In genomic region chr10:79028456-79029010, GRCh38 we compare ENCODE assay signal across 23 cellular contexts. TPM values are rescaled to one million over a fixed set of nuclear protein-coding genes. Genes with fewer than 3 reads are reported as not detected.
DNase-seq lines count a peak whose midpoint lies in the region; ATAC-seq and TF ChIP-seq lines count a peak whose summit lies in the region.
"Had no signal": no experiment of that assay in that cellular context is flagged by ENCODE, and none has a peak within 500 bp of the region (broad histone marks: within the 10 kb centered on the region; RNA-seq: fewer than 3 reads in every experiment).

No MANE protein-coding gene starts in this region.

- no peaks in the 10 kb centered on the region for H3K27me3 Mint-ChIP-seq in CD8-positive, alpha-beta T cell (ENCODE audit: low read depth)
- H3K27me3 Mint-ChIP-seq in mesothelial cell of epicardium (ENCODE audit: low read depth), result no peaks in the 10 kb centered on the region

- H3K9me2 ChIP-seq in Loucy (replicated peaks; ENCODE audit: low read depth, low read length), result no peaks in the 10 kb centered on the region

- H3K4me3 Mint-ChIP-seq in CD8-positive, alpha-beta T cell, result no peak overlapping the region
- H3K4me3 Mint-ChIP-seq in mesothelial cell of epicardium, result no peak overlapping the region
- H3K4me3 Mint-ChIP-seq: IgD-negative memory B cell had no signal

- H3K27me3 ChIP-seq in CD8-positive, alpha-beta T cell (ENCODE audit: insufficient read depth, low read length), result no peaks in the 10 kb centered on the region
- H3K27me3 ChIP-seq in Loucy (ENCODE audit: insufficient read depth, low read length, poor library complexity, severe bottlenecking) (no peaks in the 10 kb centered on the region), spleen (replicated peaks in 1 of 7) (no peaks in the 10 kb centered on the region)
- H3K27me3 ChIP-seq: MG63 had no signal

- no peaks in the 10 kb centered on the region for H4K20me1 ChIP-seq in Loucy (ENCODE audit: insufficient read depth, low read length, poor library complexity, severe bottlenecking)

- CTCF ChIA-PET in CD8-positive, alpha-beta T cell (lab: Charles Lee), result interaction anchor here (0.6 to 1.0 kb wide), 2 partner anchors 10 to 54 kb away, joined by 3 read pairs; no protein-coding TSS in a partner anchor

- no peak overlapping the region for H3K27ac ChIP-seq in CD8-positive, alpha-beta T cell (ENCODE audit: low read depth, low read length)
- H3K27ac ChIP-seq in mesodermal cell (ENCODE audit: low read depth, low read length, severe bottlenecking) (peak overlapping the region; percentile 10), spleen (no peak overlapping the region)
- H3K27ac ChIP-seq: PC-9, RWPE1, SJCRH30 had no signal

- ATAC-seq in CD8-positive, alpha-beta T cell, result no peak
- no peak for ATAC-seq in GM19035 (IDR thresholded peaks at IDR 0.05; ENCODE audit: unreplicated experiment)

- no peaks in the 10 kb centered on the region for H3K9me3 ChIP-seq in CD8-positive, alpha-beta T cell (ENCODE audit: low read length)
- no peaks in the 10 kb centered on the region for H3K9me3 ChIP-seq in Loucy (ENCODE audit: insufficient read depth, low read depth, low read length)
- no peaks in the 10 kb centered on the region for H3K9me3 ChIP-seq in mesodermal cell (ENCODE audit: control insufficient read depth, low read length)
- no peaks in the 10 kb centered on the region for H3K9me3 ChIP-seq in spleen
- H3K9me3 ChIP-seq: MG63, SJCRH30 had no signal

- H3K4me1 ChIP-seq in CD8-positive, alpha-beta T cell (ENCODE audit: insufficient read depth, low read length), result peaks cover 51% of the 10 kb centered on the region
- H3K4me1 ChIP-seq in Loucy (ENCODE audit: insufficient read depth, low read length, poor library complexity, severe bottlenecking) (peaks cover 22% of the 10 kb centered on the region), mesodermal cell (ENCODE audit: control insufficient read depth, insufficient read depth, low read length, poor library complexity, severe bottlenecking) (no peaks in the 10 kb centered on the region), spleen (peaks cover 0 to 32% (median 9%) of the 10 kb centered on the region in 6 donors)

- no peak overlapping the region for H3K4me3 ChIP-seq in CD8-positive, alpha-beta T cell (ENCODE audit: low read depth, low read length)
- no peak overlapping the region for H3K4me3 ChIP-seq in Loucy (ENCODE audit: low read length, poor library complexity, severe bottlenecking)
- H3K4me3 ChIP-seq in mesodermal cell (ENCODE audit: extremely low read depth, insufficient read depth, low read length, poor library complexity, severe bottlenecking), result no peak overlapping the region
- H3K4me3 ChIP-seq in spleen, result no peak overlapping the region
- H3K4me3 ChIP-seq: MG63, PC-9, SJCRH30 had no signal

- intact Hi-C loops in CD8-positive, alpha-beta T cell (cut with DNase I, micrococcal nuclease), result loop anchor here in 1 of 2 experiments (5.0 kb wide), 1 partner anchor 56 kb away; no protein-coding TSS in a partner anchor
- intact Hi-C loops in spleen (cut with DNase I; ENCODE audit: low total_unique reads), result no loop called here

- no peaks in the 10 kb centered on the region for H3F3A ChIP-seq in Loucy (ENCODE audit: low read depth)

- peak overlapping the region; percentile 60 for H3K27ac Mint-ChIP-seq in CD8-positive, alpha-beta T cell
- H3K27ac Mint-ChIP-seq in mesothelial cell of epicardium, result no peak overlapping the region
- H3K27ac Mint-ChIP-seq: IgD-negative memory B cell had no signal

- POLR2A ChIA-PET in CD8-positive, alpha-beta T cell (lab: Charles Lee), result interaction anchor here (0.6 to 1.7 kb wide), 4 partner anchors 9 to 737 kb away, joined by 3 to 7 read pairs (median 4); no protein-coding TSS in a partner anchor

- H3K9ac ChIP-seq in Loucy (ENCODE audit: low read depth, low read length, poor library complexity, severe bottlenecking), result peak overlapping the region; percentile 30

- TF ChIP-seq POLR2A in spleen (IDR thresholded peaks at IDR 0.05), result no peak

- H2AFZ ChIP-seq in Loucy (ENCODE audit: low read length), result no peak overlapping the region
- H2AFZ ChIP-seq: PC-9 had no signal

- DNase-seq in CD8-positive, alpha-beta T cell, result no peak
- DNase-seq in spleen (peak; percentile 69), mesothelial cell of epicardium (ENCODE audit: low spot score in 2 of 2, unreplicated experiment in 2 of 2) (no peak), OCI-M2 (lab: John Stamatoyannopoulos, UW; ENCODE audit: unreplicated experiment) (no peak)
- DNase-seq: ACHN, C1 segment of cervical spinal cord, DND-41, H7, Karpas-422, MG63, NCI-H1048, NCI-H1436, NCI-H1930, NCI-H226, NCI-H524, NCI-H82, PC-9, SJCRH30 had no signal

- H3K4me2 ChIP-seq in Loucy (ENCODE audit: low read depth, low read length, poor library complexity, severe bottlenecking), result peak overlapping the region; percentile 36
- H3K4me2 ChIP-seq: PC-9 had no signal

- TF ChIP-seq CTCF in CD8-positive, alpha-beta T cell (IDR thresholded peaks at IDR 0.05), result no peak
- TF ChIP-seq CTCF in Loucy (conservative IDR thresholded peaks at IDR 0.05; ENCODE audit: low read length) (no peak), spleen (IDR thresholded peaks at IDR 0.05 in 8 of 11, conservative IDR thresholded peaks at IDR 0.05 in 3 of 11) (no peak), mesothelial cell of epicardium (IDR thresholded peaks at IDR 0.05; ENCODE audit: unreplicated experiment) (no peak)

- H3K79me2 ChIP-seq in Loucy (ENCODE audit: insufficient read depth, low read length), result no peaks in the 10 kb centered on the region

- no peaks in the 10 kb centered on the region for H3K36me3 ChIP-seq in CD8-positive, alpha-beta T cell (ENCODE audit: insufficient read depth, low read length)
- H3K36me3 ChIP-seq in Loucy (ENCODE audit: insufficient read depth, low read length) (no peaks in the 10 kb centered on the region), mesodermal cell (ENCODE audit: control insufficient read depth, insufficient read depth, low read length) (no peaks in the 10 kb centered on the region), spleen (no peaks in the 10 kb centered on the region)
- H3K36me3 ChIP-seq: MG63, SJCRH30 had no signal

- H3K4me1 Mint-ChIP-seq in CD8-positive, alpha-beta T cell (ENCODE audit: low read depth), result peaks cover 46% of the 10 kb centered on the region
- H3K4me1 Mint-ChIP-seq in mesothelial cell of epicardium, result peaks cover 40% of the 10 kb centered on the region

- 92 to 98% methylated on average over 4 to 5 of the region's 5 CpGs for WGBS in mesodermal cell (ENCODE audit: insufficient coverage in 2 of 2), 2 experiments
- 78 to 90% (median 85%) methylated on average over 5 of the region's 5 CpGs for WGBS in spleen, 5 donors

- no peaks in the 10 kb centered on the region for H3K9me3 Mint-ChIP-seq in CD8-positive, alpha-beta T cell
- H3K9me3 Mint-ChIP-seq in mesothelial cell of epicardium, result no peaks in the 10 kb centered on the region
- H3K9me3 Mint-ChIP-seq: IgD-negative memory B cell had no signal

- H3K36me3 Mint-ChIP-seq in CD8-positive, alpha-beta T cell, result no peaks in the 10 kb centered on the region
- H3K36me3 Mint-ChIP-seq in mesothelial cell of epicardium, result no peaks in the 10 kb centered on the region

RNA-seq across cellular contexts. Expression of gene ZMIZ1, which starts 40.2 kb away (rescaled TPM):
- total RNA-seq in CD8-positive, alpha-beta T cell, result 10 to 100 TPM; 10.1 to 10.8 TPM
- 53.5 TPM for polyA plus RNA-seq in mesodermal cell (2013, experiment 1 of 2)
- polyA plus RNA-seq in mesodermal cell (2013, experiment 2 of 2), result 52.9 TPM
- total RNA-seq in spleen (100 to 1,000 TPM; 117 to 210 (median 129) TPM), mesothelial cell of epicardium (166 to 173 TPM (median 170 TPM) in 3 replicates)
- polyA plus RNA-seq in spleen, result 10 to 100 TPM; 10.7 to 29.7 (median 11.8) TPM

Comparison
In these comparisons a context has a peak if more than half of its experiments do, and no peak if none do; other contexts are left out.
1. RNA of gene ZMIZ1, which starts 40.2 kb away (total RNA-seq): 166 to 173 TPM in mesothelial cell of epicardium and 117 to 210 TPM in spleen; 10.1 to 10.8 TPM in CD8-positive, alpha-beta T cell; every median in the first group is over 4 times any median in the second.